31 cellular contexts compared by ENCODE assay signal in genomic region chr9:12368569-12368968, GRCh38.
"Had no signal": no experiment of that assay in that cellular context is flagged by ENCODE, and none has a peak within 500 bp of the region (broad histone marks: within the 10 kb centered on the region; RNA-seq: fewer than 3 reads in every experiment).

No MANE protein-coding gene starts in this region.

- H3K27ac Mint-ChIP-seq: activated CD8-positive, alpha-beta T cell treated with anti-CD3 and anti-CD28 coated beads, Interleukin-2, amount 10 ng/mL, durations not matched to agents 7 days and 5 days; activated naive CD8-positive, alpha-beta T cell treated with anti-CD3 and anti-CD28 coated beads, Interleukin-2, amount 10 ng/mL, durations not matched to agents 7 days and 5 days had no signal

- H3K27ac ChIP-seq: adrenal gland, breast epithelium, KMS-11, Peyer's patch, RWPE1, SJSA1 had no signal

- DNase-seq: activated CD4-positive, alpha-beta T cell treated with anti-CD3 and anti-CD28 coated beads for 48 hours; activated CD4-positive, alpha-beta T cell treated with anti-CD3 and anti-CD28 coated beads, Interleukin-2, amount 50 U/mL, for 4 hours; activated CD4-positive, CD25-positive, alpha-beta regulatory T cell treated with anti-CD3 and anti-CD28 coated beads, Interleukin-2, amount 50 U/mL, for 72 hours; activated CD8-positive, alpha-beta memory T cell treated with anti-CD3 and anti-CD28 coated beads, Interleukin-2, amount 50 U/mL, for 48 hours; activated CD8-positive, alpha-beta T cell treated with anti-CD3 and anti-CD28 coated beads, Interleukin-2, amount 10 ng/mL, durations not matched to agents 7 days and 5 days; activated naive CD4-positive, alpha-beta T cell treated with anti-CD3 and anti-CD28 coated beads, Interleukin-2, amount 50 U/mL, for 16 hours; activated naive CD8-positive, alpha-beta T cell treated with anti-CD3 and anti-CD28 coated beads, Interleukin-2, amount 10 ng/mL, durations not matched to agents 7 days and 5 days; activated T-cell treated with anti-CD3 and anti-CD28 coated beads, Interleukin-2, amount 50 U/mL, for 1 hour; adrenal gland; anterior cingulate cortex; caudate nucleus; MG63; MV-4-11; NCI-H1105; NCI-H1436 treated with DMSO at 0.1 percent for 48 hours; NCI-H187; NCI-H2081 treated with DMSO at 0.1 percent for 48 hours; NCI-H2171; NCI-H2227 treated with DMSO at 0.1 percent for 48 hours; NCI-H446 treated with DMSO at 0.1 percent for 48 hours; NCI-H526; NCI-H774; NK-92 treated with Interleukin-12 subunit alpha and Interleukin-12 subunit beta, amount 100 ng/mL, for 24 hours; Peyer's patch; Right ventricle myocardium superior; SW 1271 had no signal

- H3K4me3 ChIP-seq: adrenal gland, breast epithelium, MG63, Peyer's patch, SJSA1 had no signal

- ATAC-seq: activated CD8-positive, alpha-beta T cell treated with anti-CD3 and anti-CD28 coated beads, Interleukin-2, amount 10 ng/mL, durations not matched to agents 7 days and 5 days; SK-N-SH treated with all-trans-retinoic acid at 6 μM for 48 hours had no signal

- H3K9ac ChIP-seq: KMS-11 had no signal

- H3K9me3 ChIP-seq: adrenal gland, breast epithelium, MG63, Peyer's patch, SJSA1 had no signal

- H3K4me3 Mint-ChIP-seq: activated CD8-positive, alpha-beta T cell treated with anti-CD3 and anti-CD28 coated beads, Interleukin-2, amount 10 ng/mL, durations not matched to agents 7 days and 5 days; activated naive CD8-positive, alpha-beta T cell treated with anti-CD3 and anti-CD28 coated beads, Interleukin-2, amount 10 ng/mL, durations not matched to agents 7 days and 5 days had no signal

- H3K27me3 Mint-ChIP-seq: activated naive CD8-positive, alpha-beta T cell treated with anti-CD3 and anti-CD28 coated beads, Interleukin-2, amount 10 ng/mL, durations not matched to agents 7 days and 5 days had no signal

- H3K4me2 ChIP-seq: KMS-11 had no signal

- H3K36me3 Mint-ChIP-seq: activated naive CD8-positive, alpha-beta T cell treated with anti-CD3 and anti-CD28 coated beads, Interleukin-2, amount 10 ng/mL, durations not matched to agents 7 days and 5 days had no signal

- H3K27me3 ChIP-seq: adrenal gland, breast epithelium, MG63, Peyer's patch, SJSA1 had no signal

- H3K36me3 ChIP-seq: adrenal gland, MG63, Peyer's patch, SJSA1 had no signal

- H3K4me1 ChIP-seq: adrenal gland, breast epithelium, Peyer's patch, SJSA1 had no signal

- H3K4me1 Mint-ChIP-seq: activated naive CD8-positive, alpha-beta T cell treated with anti-CD3 and anti-CD28 coated beads, Interleukin-2, amount 10 ng/mL, durations not matched to agents 7 days and 5 days had no signal

- H3K9me3 Mint-ChIP-seq: activated naive CD8-positive, alpha-beta T cell treated with anti-CD3 and anti-CD28 coated beads, Interleukin-2, amount 10 ng/mL, durations not matched to agents 7 days and 5 days had no signal
